In the genomic region with DNA sequence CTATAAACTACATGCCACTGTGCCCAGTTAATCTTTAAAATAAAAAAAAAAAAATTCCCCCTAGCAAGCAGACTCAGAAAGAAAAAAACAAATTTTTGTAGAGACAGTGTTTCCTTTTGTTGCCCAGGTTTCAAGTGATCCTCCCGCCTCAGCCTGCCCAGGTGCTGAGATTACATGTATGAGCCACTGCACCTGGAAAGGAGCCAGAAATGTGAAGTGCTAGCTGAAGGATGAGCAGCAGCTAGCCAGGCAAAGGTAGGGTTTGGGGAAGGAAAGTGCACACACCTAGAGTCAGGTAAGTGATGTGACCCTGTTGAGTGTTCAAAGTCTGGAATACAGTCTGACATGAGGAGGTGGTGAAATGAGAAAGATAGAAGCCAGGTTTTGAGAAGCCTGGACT, we compare ENCODE assay signal across 8 cellular contexts. TPM values are rescaled to one million over a fixed set of nuclear protein-coding genes. Genes with fewer than 3 reads are reported as not detected.
DNase-seq lines count a peak whose midpoint lies in the region; ATAC-seq and TF ChIP-seq lines count a peak whose summit lies in the region.

No MANE protein-coding gene starts in this region.

- H3K4me2 ChIP-seq in Loucy (ENCODE audit: low read depth, low read length, poor library complexity, severe bottlenecking) (peak overlapping the region; percentile 100), mesenchymal stem cell (ENCODE audit: low read length, poor library complexity, severe bottlenecking) (peak overlapping the region; percentile 74)

- ATAC-seq in HG02981 (IDR thresholded peaks at IDR 0.05; ENCODE audit: unreplicated experiment) (no peak), GM21576 (IDR thresholded peaks at IDR 0.05; ENCODE audit: unreplicated experiment) (no peak), HG02642 (IDR thresholded peaks at IDR 0.05; ENCODE audit: poor library complexity, unreplicated experiment) (no peak)

- H3K9ac ChIP-seq in Loucy (ENCODE audit: low read depth, low read length, poor library complexity, severe bottlenecking): peak overlapping the region; percentile 92
- H3K9ac ChIP-seq in mesenchymal stem cell (ENCODE audit: low read length): peak overlapping the region; percentile 91

- peak overlapping the region in 1 of 2 experiments; percentile 37 for H2BK12ac ChIP-seq in mesenchymal stem cell (ENCODE audit: low read length in 2 of 2)

- 0 out of 2 replicates have a peak, but pooled peaks cover 3% of the 10 kb centered on the region for H3K36me3 ChIP-seq in Loucy (ENCODE audit: insufficient read depth, low read length)
- peaks cover 7 to 16% of the 10 kb centered on the region in 2 experiments for H3K36me3 ChIP-seq in mesenchymal stem cell (ENCODE audit: control insufficient read depth in 1 of 2, insufficient read depth in 2 of 2, low read depth in 1 of 2, low read length in 2 of 2)

- H3K4me3 ChIP-seq in Loucy (ENCODE audit: low read length, poor library complexity, severe bottlenecking) (peak overlapping the region; percentile 78), mesenchymal stem cell (ENCODE audit: insufficient read depth in 1 of 2, low read depth in 1 of 2, low read length in 2 of 2) (peak overlapping the region in 1 of 2 experiments; percentile 9)

- no peaks in the 10 kb centered on the region; the same call in 1 of the 2 replicates for H3F3A ChIP-seq in Loucy (ENCODE audit: low read depth)

- peak overlapping the region in 1 of 2 experiments; percentile 28 for H3K18ac ChIP-seq in mesenchymal stem cell (ENCODE audit: low read depth in 1 of 2, low read length in 2 of 2)

- H3K23ac ChIP-seq in mesenchymal stem cell (ENCODE audit: low read length in 2 of 2): peak overlapping the region in 1 of 2 experiments; percentile 6

- peak overlapping the region; percentile 61 for H3K27ac Mint-ChIP-seq in activated T-helper 1 cell treated with anti-CD3 and anti-CD28 coated beads, Interleukin-12 subunit alpha, Interleukin-12 subunit beta, Interleukin-2, Interleukin-4 antibody, amounts not matched to agents 30 ng/mL and 10 ng/mL and 1 ng/mL, durations not matched to agents 14 hours and 24 hours and 36 hours

- peak overlapping the region; percentile 75 for H3K4me3 Mint-ChIP-seq in activated T-helper 1 cell treated with anti-CD3 and anti-CD28 coated beads, Interleukin-12 subunit alpha, Interleukin-12 subunit beta, Interleukin-2, Interleukin-4 antibody, amounts not matched to agents 30 ng/mL and 10 ng/mL and 1 ng/mL, durations not matched to agents 14 hours and 24 hours and 36 hours

- H3K27me3 ChIP-seq in Loucy (ENCODE audit: insufficient read depth, low read length, poor library complexity, severe bottlenecking) (no peaks in the 10 kb centered on the region), mesenchymal stem cell (ENCODE audit: control insufficient read depth in 1 of 2, insufficient read depth in 1 of 2, low read length in 2 of 2) (no peaks in the 10 kb centered on the region)

- H3K14ac ChIP-seq in mesenchymal stem cell (ENCODE audit: low read length in 2 of 2): no peak overlapping the region

- no peak for TF ChIP-seq CTCF in Loucy (conservative IDR thresholded peaks at IDR 0.05; ENCODE audit: low read length)

- DNase-seq in COR-L47 (lab: John Stamatoyannopoulos, UW): peak; percentile 58
- no peak for DNase-seq in activated T-helper 1 cell treated with anti-CD3 and anti-CD28 coated beads, Interleukin-12 subunit alpha, Interleukin-12 subunit beta, Interleukin-2, Interleukin-4 antibody, amounts not matched to agents 30 ng/mL and 10 ng/mL and 1 ng/mL, durations not matched to agents 14 hours and 24 hours and 36 hours (ENCODE audit: low spot score)
- DNase-seq in mesenchymal stem cell: no peak
- DNase-seq in T1000 (lab: John Stamatoyannopoulos, UW): no peak

- H3K27me3 Mint-ChIP-seq in activated T-helper 1 cell treated with anti-CD3 and anti-CD28 coated beads, Interleukin-12 subunit alpha, Interleukin-12 subunit beta, Interleukin-2, Interleukin-4 antibody, amounts not matched to agents 30 ng/mL and 10 ng/mL and 1 ng/mL, durations not matched to agents 14 hours and 24 hours and 36 hours (ENCODE audit: insufficient read depth): no peaks in the 10 kb centered on the region

- H3K4ac ChIP-seq in mesenchymal stem cell (ENCODE audit: low read depth in 1 of 2, low read length in 2 of 2): no peak overlapping the region

- no peak overlapping the region for H3K27ac ChIP-seq in mesenchymal stem cell (ENCODE audit: low read length, poor library complexity, severe bottlenecking)

- H3K79me1 ChIP-seq in mesenchymal stem cell (replicated peaks; ENCODE audit: low read length, poor library complexity, severe bottlenecking): peaks cover 4% of the 10 kb centered on the region

- H3K36me3 Mint-ChIP-seq in activated T-helper 1 cell treated with anti-CD3 and anti-CD28 coated beads, Interleukin-12 subunit alpha, Interleukin-12 subunit beta, Interleukin-2, Interleukin-4 antibody, amounts not matched to agents 30 ng/mL and 10 ng/mL and 1 ng/mL, durations not matched to agents 14 hours and 24 hours and 36 hours (ENCODE audit: low read depth): peaks cover 14% of the 10 kb centered on the region

- H2AK5ac ChIP-seq in mesenchymal stem cell (ENCODE audit: low read length, severe bottlenecking): no peak overlapping the region

- intact Hi-C loops in activated T-helper 1 cell treated with anti-CD3 and anti-CD28 coated beads, Interleukin-12 subunit alpha, Interleukin-12 subunit beta, Interleukin-2, Interleukin-4 antibody, amounts not matched to agents 30 ng/mL and 10 ng/mL and 1 ng/mL, durations not matched to agents 14 hours and 24 hours and 36 hours (cut with micrococcal nuclease): no loop called here

- H3K9me2 ChIP-seq in Loucy (replicated peaks; ENCODE audit: low read depth, low read length): no peaks in the 10 kb centered on the region

- H3K4me1 Mint-ChIP-seq in activated T-helper 1 cell treated with anti-CD3 and anti-CD28 coated beads, Interleukin-12 subunit alpha, Interleukin-12 subunit beta, Interleukin-2, Interleukin-4 antibody, amounts not matched to agents 30 ng/mL and 10 ng/mL and 1 ng/mL, durations not matched to agents 14 hours and 24 hours and 36 hours (ENCODE audit: low read depth): peaks cover 32% of the 10 kb centered on the region

- no peak overlapping the region for H2AFZ ChIP-seq in Loucy (ENCODE audit: low read length)
- no peak overlapping the region for H2AFZ ChIP-seq in mesenchymal stem cell (ENCODE audit: low read depth, low read length)

- no peaks in the 10 kb centered on the region for H3K9me3 Mint-ChIP-seq in activated T-helper 1 cell treated with anti-CD3 and anti-CD28 coated beads, Interleukin-12 subunit alpha, Interleukin-12 subunit beta, Interleukin-2, Interleukin-4 antibody, amounts not matched to agents 30 ng/mL and 10 ng/mL and 1 ng/mL, durations not matched to agents 14 hours and 24 hours and 36 hours

- H2BK120ac ChIP-seq in mesenchymal stem cell (ENCODE audit: low read depth, low read length): no peak overlapping the region

- peaks cover 47% of the 10 kb centered on the region for H4K20me1 ChIP-seq in Loucy (ENCODE audit: insufficient read depth, low read length, poor library complexity, severe bottlenecking)

- H3K9me3 ChIP-seq in Loucy (ENCODE audit: insufficient read depth, low read depth, low read length): no peaks in the 10 kb centered on the region
- H3K9me3 ChIP-seq in mesenchymal stem cell (ENCODE audit: control insufficient read depth, low read length): no peaks in the 10 kb centered on the region

- no peak overlapping the region for H2BK15ac ChIP-seq in mesenchymal stem cell (ENCODE audit: low read depth, poor library complexity, severe bottlenecking)

- H4K91ac ChIP-seq in mesenchymal stem cell (ENCODE audit: low read length): no peak overlapping the region

- H4K8ac ChIP-seq in mesenchymal stem cell (ENCODE audit: low read length): no peak overlapping the region

- H3K4me1 ChIP-seq in Loucy (ENCODE audit: insufficient read depth, low read length, poor library complexity, severe bottlenecking) (peaks cover 29% of the 10 kb centered on the region), mesenchymal stem cell (ENCODE audit: control insufficient read depth, insufficient read depth, low read depth, low read length) (peaks cover 8% of the 10 kb centered on the region)

- no peak overlapping the region for H2BK5ac ChIP-seq in mesenchymal stem cell (ENCODE audit: low read depth, low read length, poor library complexity, severe bottlenecking)

- peaks cover 69% of the 10 kb centered on the region for H3K79me2 ChIP-seq in Loucy (ENCODE audit: insufficient read depth, low read length)

- WGBS in mesenchymal stem cell: 96% methylated on average over 1 of the region's 1 CpG

RNA-seq across cellular contexts. Expression of a gene that starts 1.7 kb away (rescaled TPM):
- total RNA-seq in activated T-helper 1 cell treated with anti-CD3 and anti-CD28 coated beads, Interleukin-12 subunit alpha, Interleukin-12 subunit beta, Interleukin-2, Interleukin-4 antibody, amounts not matched to agents 30 ng/mL and 10 ng/mL and 1 ng/mL, durations not matched to agents 14 hours and 24 hours and 36 hours: 192 and 194 TPM in 2 replicates
- polyA plus RNA-seq in mesenchymal stem cell (2013, experiment 1 of 2): 163 TPM
- polyA plus RNA-seq in mesenchymal stem cell (2013, experiment 2 of 2): 181 TPM

RNA-seq across cellular contexts. Expression of a gene that starts 30.6 kb away (rescaled TPM):
- 635 and 655 TPM in 2 replicates for total RNA-seq in activated T-helper 1 cell treated with anti-CD3 and anti-CD28 coated beads, Interleukin-12 subunit alpha, Interleukin-12 subunit beta, Interleukin-2, Interleukin-4 antibody, amounts not matched to agents 30 ng/mL and 10 ng/mL and 1 ng/mL, durations not matched to agents 14 hours and 24 hours and 36 hours
- polyA plus RNA-seq in mesenchymal stem cell (2013, experiment 1 of 2): 543 TPM
- polyA plus RNA-seq in mesenchymal stem cell (2013, experiment 2 of 2): 562 TPM

RNA-seq across cellular contexts. Expression of a gene that starts 31.5 kb away (rescaled TPM):
- 250 and 251 TPM in 2 replicates for total RNA-seq in activated T-helper 1 cell treated with anti-CD3 and anti-CD28 coated beads, Interleukin-12 subunit alpha, Interleukin-12 subunit beta, Interleukin-2, Interleukin-4 antibody, amounts not matched to agents 30 ng/mL and 10 ng/mL and 1 ng/mL, durations not matched to agents 14 hours and 24 hours and 36 hours
- 45.8 TPM for polyA plus RNA-seq in mesenchymal stem cell (2013, experiment 1 of 2)
- 43.1 TPM for polyA plus RNA-seq in mesenchymal stem cell (2013, experiment 2 of 2)

RNA-seq across cellular contexts. Expression of a gene that starts 52.2 kb away (rescaled TPM):
- 10.4 and 10.6 TPM in 2 replicates for total RNA-seq in activated T-helper 1 cell treated with anti-CD3 and anti-CD28 coated beads, Interleukin-12 subunit alpha, Interleukin-12 subunit beta, Interleukin-2, Interleukin-4 antibody, amounts not matched to agents 30 ng/mL and 10 ng/mL and 1 ng/mL, durations not matched to agents 14 hours and 24 hours and 36 hours
- polyA plus RNA-seq in mesenchymal stem cell (2013, experiment 1 of 2): 4.6 TPM
- polyA plus RNA-seq in mesenchymal stem cell (2013, experiment 2 of 2): 5.7 TPM

RNA-seq across cellular contexts. Expression of a gene that starts 52.4 kb away (rescaled TPM):
- 3.5 and 4.5 TPM in 2 replicates for total RNA-seq in activated T-helper 1 cell treated with anti-CD3 and anti-CD28 coated beads, Interleukin-12 subunit alpha, Interleukin-12 subunit beta, Interleukin-2, Interleukin-4 antibody, amounts not matched to agents 30 ng/mL and 10 ng/mL and 1 ng/mL, durations not matched to agents 14 hours and 24 hours and 36 hours
- polyA plus RNA-seq in mesenchymal stem cell (2013, experiment 1 of 2): 1.6 TPM
- polyA plus RNA-seq in mesenchymal stem cell (2013, experiment 2 of 2): 1.9 TPM
